ENCODE assay signal across 1 cellular context in the genomic region with DNA sequence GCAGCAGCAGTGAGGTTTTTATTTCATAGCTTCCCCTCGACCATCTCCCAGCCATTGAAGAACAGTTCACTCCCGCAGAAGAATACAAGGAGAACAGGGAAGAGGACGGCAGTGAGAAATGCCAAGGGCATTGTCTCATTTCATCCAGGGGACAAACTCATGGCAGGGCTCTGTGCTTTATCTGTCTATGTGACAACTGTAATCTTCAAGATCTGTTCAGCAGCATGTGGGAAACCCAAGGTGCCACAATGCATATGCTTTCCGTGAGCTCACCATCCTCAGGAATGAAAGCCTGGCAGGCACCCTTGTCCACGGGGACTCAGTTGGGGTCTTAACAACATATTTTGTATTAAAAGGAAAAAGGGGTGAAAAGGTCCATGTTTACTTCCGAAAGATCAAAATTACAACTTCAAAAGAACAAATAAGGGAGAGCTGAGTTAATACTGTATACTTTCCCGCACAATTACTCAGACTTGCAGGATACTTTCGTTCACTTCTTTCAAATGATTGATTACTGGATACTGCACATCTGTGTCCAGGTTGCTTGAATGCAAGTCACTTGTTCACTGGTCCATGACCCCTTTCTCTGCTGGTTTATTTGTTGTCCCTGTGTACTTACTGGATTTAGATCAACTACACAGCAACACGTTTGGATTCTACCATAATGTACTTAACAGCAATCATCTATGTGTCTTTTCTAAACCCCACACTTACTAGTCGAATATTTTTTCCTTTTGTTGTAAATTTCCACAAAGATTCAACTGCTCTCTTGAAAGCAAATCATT.
TF ChIP-seq lines count a peak whose summit lies in the region.

No MANE protein-coding gene starts in this region.

TF ChIP-seq in HepG2, 621 proteins besides CTCF, POLR2A, EP300 and RAD21:
- TF ChIP-seq BHLHE40 (IDR thresholded peaks at IDR 0.05; ENCODE audit: low read length) (no peak), FOXP1 (IDR thresholded peaks at IDR 0.05) (no peak), FOXP1 (CRISPR knock-in tag; IDR thresholded peaks at IDR 0.05) (peak; percentile 20; the same call in 1 of the 2 replicates), DZIP1 (CRISPR knock-in tag; IDR thresholded peaks at IDR 0.05) (no peak)
- TF ChIP-seq, protein P1, sequence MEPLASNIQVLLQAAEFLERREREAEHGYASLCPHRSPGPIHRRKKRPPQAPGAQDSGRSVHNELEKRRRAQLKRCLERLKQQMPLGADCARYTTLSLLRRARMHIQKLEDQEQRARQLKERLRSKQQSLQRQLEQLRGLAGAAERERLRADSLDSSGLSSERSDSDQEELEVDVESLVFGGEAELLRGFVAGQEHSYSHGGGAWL (CRISPR knock-in tag; IDR thresholded peaks at IDR 0.05), result no peak
TF ChIP-seq in HepG2: peak in this region for 1.
